27 cellular contexts compared by ENCODE assay signal in genomic region chr3:14789221-14789620, GRCh38. TPM values are rescaled to one million over a fixed set of nuclear protein-coding genes. Genes with fewer than 3 reads are reported as not detected.
DNase-seq lines count a peak whose midpoint lies in the region; ATAC-seq and TF ChIP-seq lines count a peak whose summit lies in the region.
"Had no signal": no experiment of that assay in that cellular context is flagged by ENCODE, and none has a peak within 500 bp of the region (broad histone marks: within the 10 kb centered on the region; RNA-seq: fewer than 3 reads in every experiment).

No MANE protein-coding gene starts in this region.

- H4K8ac ChIP-seq in neuronal stem cell (ENCODE audit: low read depth, low read length): no peak overlapping the region

- no peak overlapping the region for H2BK12ac ChIP-seq in neuronal stem cell (ENCODE audit: low read length)

- H3K4me3 ChIP-seq in neuronal stem cell (ENCODE audit: low read length in 2 of 2) (no peak overlapping the region), aorta (ENCODE audit: low read length in 2 of 2) (no peak overlapping the region), prostate gland (no peak overlapping the region)
- H3K4me3 ChIP-seq: BLaER1, GM12878, HAP-1, SJSA1 had no signal

- H3K79me1 ChIP-seq in neuronal stem cell (ENCODE audit: low read depth, low read length): no peaks in the 10 kb centered on the region

- no peaks in the 10 kb centered on the region for H3K36me3 Mint-ChIP-seq in chondrocyte (ENCODE audit: low read depth)
- H3K36me3 Mint-ChIP-seq: CD4-positive, CD25-positive, alpha-beta regulatory T cell had no signal

- TF ChIP-seq CTCF in chondrocyte (IDR thresholded peaks at IDR 0.05) (no peak), prostate gland (IDR thresholded peaks at IDR 0.05) (no peak)

- H3K9me3 Mint-ChIP-seq in chondrocyte (ENCODE audit: low read depth): peaks cover 2% of the 10 kb centered on the region

- no peak overlapping the region for H3K27ac ChIP-seq in neuronal stem cell (replicated peaks; ENCODE audit: low read length)
- H3K27ac ChIP-seq in aorta (ENCODE audit: low read depth in 1 of 2, low read length in 2 of 2): no peak overlapping the region
- H3K27ac ChIP-seq in prostate gland: no peak overlapping the region
- H3K27ac ChIP-seq: 22Rv1, BLaER1, SJSA1 had no signal

- no peak for ATAC-seq in Right ventricle myocardium inferior
- no peak for ATAC-seq in aorta (ENCODE audit: low FRiP score)
- no peak for ATAC-seq in GM19351 (IDR thresholded peaks at IDR 0.05; ENCODE audit: unreplicated experiment)
- ATAC-seq: PC-3 had no signal

- H3K18ac ChIP-seq in neuronal stem cell (ENCODE audit: low read length): no peak overlapping the region

- no peak overlapping the region for H2BK120ac ChIP-seq in neuronal stem cell (ENCODE audit: low read depth, low read length)

- no peak overlapping the region for H3K27ac Mint-ChIP-seq in chondrocyte (ENCODE audit: unreplicated experiment)
- H3K27ac Mint-ChIP-seq: CD4-positive, CD25-positive, alpha-beta regulatory T cell had no signal

- DNase-seq in cardiac septum (ENCODE audit: low spot score) (peak; percentile 53), Right ventricle myocardium inferior (ENCODE audit: missing footprints) (no peak), chondrocyte (ENCODE audit: low spot score) (peak; percentile 33), neuronal stem cell (ENCODE audit: low spot score) (no peak), aorta (peak; percentile 17 to 18), prostate gland (ENCODE audit: low spot score) (no peak)
- no peak for DNase-seq in activated T-cell treated with anti-CD3 and anti-CD28 coated beads, Interleukin-2, amount 50 U/mL, for 1 hour
- DNase-seq: CD4-positive, CD25-positive, alpha-beta regulatory T cell; EL; GDM1; GOT3; IMR-90; KG1; NCI-H1092 treated with DMSO at 0.1 percent for 48 hours; NCI-H1436 treated with DMSO at 0.1 percent for 48 hours; NCI-H187 treated with DMSO at 0.1 percent for 48 hours; NCI-H2171 treated with DMSO at 0.1 percent for 48 hours; NCI-H345; NCI-H510A treated with DMSO at 0.1 percent for 48 hours; PC-3 had no signal

- no peak for TF ChIP-seq POLR2A in prostate gland (IDR thresholded peaks at IDR 0.05)

- no peak overlapping the region for H4K91ac ChIP-seq in neuronal stem cell (ENCODE audit: low read depth, low read length, poor library complexity)

- no peak overlapping the region for H3K4me3 Mint-ChIP-seq in chondrocyte (ENCODE audit: unreplicated experiment)
- H3K4me3 Mint-ChIP-seq: CD4-positive, CD25-positive, alpha-beta regulatory T cell had no signal

- H2AFZ ChIP-seq in neuronal stem cell (ENCODE audit: low read length): no peak overlapping the region

- H2BK5ac ChIP-seq in neuronal stem cell (ENCODE audit: low read length): no peak overlapping the region

- H3K9me3 ChIP-seq in neuronal stem cell (replicated peaks in 1 of 2; ENCODE audit: control insufficient read depth in 2 of 2, insufficient read depth in 1 of 2, low read depth in 1 of 2, low read length in 2 of 2) (no peaks in the 10 kb centered on the region), aorta (ENCODE audit: control insufficient read depth, low read length) (no peaks in the 10 kb centered on the region), prostate gland (no peaks in the 10 kb centered on the region)
- H3K9me3 ChIP-seq: HAP-1 had no signal

- no peak overlapping the region for H3K4ac ChIP-seq in neuronal stem cell (ENCODE audit: low read length)

- no peak overlapping the region for H3K9ac ChIP-seq in neuronal stem cell (ENCODE audit: low read depth, low read length, poor library complexity)
- H3K9ac ChIP-seq: BLaER1 had no signal

- no peak overlapping the region for H2BK15ac ChIP-seq in neuronal stem cell (ENCODE audit: low read length)

- H3K4me1 ChIP-seq in neuronal stem cell (ENCODE audit: control insufficient read depth in 2 of 2, insufficient read depth in 1 of 2, low read depth in 1 of 2, low read length in 2 of 2) (peaks cover 0 to 2% of the 10 kb centered on the region in 2 donors), aorta (ENCODE audit: control insufficient read depth in 1 of 2, insufficient read depth in 2 of 2, low read length in 2 of 2) (no peaks in the 10 kb centered on the region), prostate gland (replicated peaks) (no peaks in the 10 kb centered on the region)
- H3K4me1 ChIP-seq: HAP-1, SJSA1 had no signal

- no peak overlapping the region for H3K14ac ChIP-seq in neuronal stem cell (ENCODE audit: low read length)

- H3K23ac ChIP-seq in neuronal stem cell (ENCODE audit: low read depth, low read length, poor library complexity): no peak overlapping the region

- H3K27me3 ChIP-seq in neuronal stem cell (ENCODE audit: control insufficient read depth in 3 of 3, insufficient read depth in 3 of 3, low read depth in 1 of 3, low read length in 3 of 3) (peaks cover 0 to 24% (median 0%) of the 10 kb centered on the region in 3 experiments), aorta (ENCODE audit: control insufficient read depth in 1 of 2, insufficient read depth in 2 of 2, low read length in 1 of 2) (no peaks in the 10 kb centered on the region), prostate gland (replicated peaks; ENCODE audit: insufficient read depth) (no peaks in the 10 kb centered on the region)
- H3K27me3 ChIP-seq: BLaER1 had no signal

- H3K4me2 ChIP-seq in neuronal stem cell (ENCODE audit: insufficient read depth, low read length, poor library complexity, severe bottlenecking): no peak overlapping the region
- H3K4me2 ChIP-seq: BLaER1 had no signal

- H3K36me3 ChIP-seq in neuronal stem cell (replicated peaks in 1 of 2; ENCODE audit: control insufficient read depth in 2 of 2, insufficient read depth in 2 of 2, low read length in 2 of 2) (no peaks in the 10 kb centered on the region), aorta (ENCODE audit: control insufficient read depth in 1 of 2, insufficient read depth in 2 of 2, low read length in 1 of 2) (no peaks in the 10 kb centered on the region), prostate gland (no peaks in the 10 kb centered on the region)
- H3K36me3 ChIP-seq: BLaER1, HAP-1, SJSA1 had no signal

- intact Hi-C loops in cardiac septum (cut with DNase I) (loop anchor here (10.0 kb wide), 1 partner anchor 284 kb away; no protein-coding TSS in a partner anchor), Right ventricle myocardium inferior (cut with DNase I) (no loop called here), aorta (cut with DNase I) (loop anchor here in 1 of 2 donors (10.0 kb wide), 1 partner anchor 114 kb away; the partner anchor contains the start of gene C3orf20), prostate gland (cut with DNase I) (no loop called here)

- H3K27me3 Mint-ChIP-seq in chondrocyte (ENCODE audit: low read depth): peaks cover 53% of the 10 kb centered on the region

- H3K4me1 Mint-ChIP-seq in chondrocyte (ENCODE audit: low read depth): peaks cover 4% of the 10 kb centered on the region
- H3K4me1 Mint-ChIP-seq: CD4-positive, CD25-positive, alpha-beta regulatory T cell had no signal

- peak overlapping the region; percentile 40 for H2AK5ac ChIP-seq in neuronal stem cell (ENCODE audit: low read depth, low read length)

- WGBS in neuronal stem cell (ENCODE audit: extremely low coverage in 2 of 2, insufficient read length in 2 of 2, insufficient replicate concordance in 1 of 2), 2 donors: no CpG with 5 or more reads among the region's 5 CpGs
- 79 to 83% methylated on average over 5 of the region's 5 CpGs for WGBS in aorta, 2 donors
- WGBS in prostate gland: 79% methylated on average over 5 of the region's 5 CpGs

RNA-seq across cellular contexts. Expression of gene FGD5, which starts 29.5 kb away (rescaled TPM):
- total RNA-seq in cardiac septum: 15.6 TPM
- total RNA-seq in Right ventricle myocardium inferior: 16.5 TPM
- 0.22 to 0.46 TPM (median 0.28 TPM) in 3 replicates for total RNA-seq in chondrocyte
- polyA plus RNA-seq in neuronal stem cell (2013, experiment 1 of 2): 0.39 TPM
- polyA plus RNA-seq in neuronal stem cell (2013, experiment 2 of 2): 0.43 TPM
- total RNA-seq in aorta: 10 to 100 TPM; 36.2 to 61.6 TPM
- polyA plus RNA-seq in aorta: 1 to 10 TPM; 2.5 to 3.8 TPM
- total RNA-seq in prostate gland: 10 to 100 TPM in 1 of 2 donors, 1 to 10 TPM in 1; 4.5 to 15.8 TPM
- total RNA-seq: IMR-90, PC-3, SJSA1 had no signal
- polyA plus RNA-seq: AG04450, IMR-90 had no signal

Comparison
In these comparisons a context has a peak if more than half of its experiments do, and no peak if none do; other contexts are left out.
1. DNase-seq: peak in cardiac septum (single experiment), chondrocyte (single experiment) and aorta (2 of 2); none in Right ventricle myocardium inferior (single experiment), neuronal stem cell (single experiment), activated T-cell treated with anti-CD3 and anti-CD28 coated beads, Interleukin-2, amount 50 U/mL, for 1 hour (single experiment) and prostate gland (single experiment).